12 cellular contexts compared by ENCODE assay signal in genomic region chr2:68403199-68403644, GRCh38. TPM values are rescaled to one million over a fixed set of nuclear protein-coding genes. Genes with fewer than 3 reads are reported as not detected.
DNase-seq lines count a peak whose midpoint lies in the region; ATAC-seq, FAIRE-seq and TF ChIP-seq lines count a peak whose summit lies in the region.
"Had no signal": no experiment of that assay in that cellular context is flagged by ENCODE, and none has a peak within 500 bp of the region (broad histone marks: within the 10 kb centered on the region; RNA-seq: fewer than 3 reads in every experiment).

No MANE protein-coding gene starts in this region.

- no peaks in the 10 kb centered on the region for H3K79me1 ChIP-seq in neuronal stem cell (ENCODE audit: low read depth, low read length)

- H3K36me3 Mint-ChIP-seq in activated naive CD4-positive, alpha-beta T cell treated with anti-CD3 and anti-CD28 coated beads, Interleukin-2, amount 10 ng/mL, durations not matched to agents 7 days and 5 days: peaks cover 1% of the 10 kb centered on the region

- H3K9me3 ChIP-seq in SJCRH30 (replicated peaks) (peaks cover 4% of the 10 kb centered on the region), neuronal stem cell (replicated peaks in 1 of 2; ENCODE audit: control insufficient read depth in 2 of 2, insufficient read depth in 1 of 2, low read depth in 1 of 2, low read length in 2 of 2) (peaks cover 0 to 4% of the 10 kb centered on the region in 2 donors)

- no peak overlapping the region for H4K8ac ChIP-seq in neuronal stem cell (ENCODE audit: low read depth, low read length)

- peaks cover 2% of the 10 kb centered on the region for H3K4me1 Mint-ChIP-seq in activated naive CD4-positive, alpha-beta T cell treated with anti-CD3 and anti-CD28 coated beads, Interleukin-2, amount 10 ng/mL, durations not matched to agents 7 days and 5 days

- no peaks in the 10 kb centered on the region; the same call in 1 of the 2 replicates for H3K27me3 ChIP-seq in SJCRH30
- H3K27me3 ChIP-seq in neuronal stem cell (ENCODE audit: control insufficient read depth in 3 of 3, insufficient read depth in 3 of 3, low read depth in 1 of 3, low read length in 3 of 3): no peaks in the 10 kb centered on the region

- no peak overlapping the region for H3K27ac Mint-ChIP-seq in activated naive CD4-positive, alpha-beta T cell treated with anti-CD3 and anti-CD28 coated beads, Interleukin-2, amount 10 ng/mL, durations not matched to agents 7 days and 5 days
- H3K27ac Mint-ChIP-seq: activated naive CD4-positive, alpha-beta T cell treated with anti-CD3 and anti-CD28 coated beads for 36 hours had no signal

- no peaks in the 10 kb centered on the region for H3K36me3 ChIP-seq in SJCRH30
- no peaks in the 10 kb centered on the region for H3K36me3 ChIP-seq in neuronal stem cell (replicated peaks in 1 of 2; ENCODE audit: control insufficient read depth in 2 of 2, insufficient read depth in 2 of 2, low read length in 2 of 2)

- peak; percentile 29 to 32 for DNase-seq in SJCRH30
- DNase-seq in neuronal stem cell (ENCODE audit: low spot score): no peak
- DNase-seq in urothelium cell line (ENCODE audit: low spot score): no peak
- DNase-seq in activated naive CD4-positive, alpha-beta T cell treated with anti-CD3 and anti-CD28 coated beads, Interleukin-2, amount 10 ng/mL, durations not matched to agents 7 days and 5 days: no peak
- DNase-seq: activated naive CD4-positive, alpha-beta T cell treated with anti-CD3 and anti-CD28 coated beads for 36 hours; islet precursor cell; NCI-H510A treated with DMSO at 0.1 percent for 48 hours had no signal

- no peak overlapping the region for H3K9ac ChIP-seq in neuronal stem cell (ENCODE audit: low read depth, low read length, poor library complexity)

- no peaks in the 10 kb centered on the region for H3K4me1 ChIP-seq in SJCRH30
- H3K4me1 ChIP-seq in neuronal stem cell (ENCODE audit: control insufficient read depth in 2 of 2, insufficient read depth in 1 of 2, low read depth in 1 of 2, low read length in 2 of 2): peaks cover 0 to 16% of the 10 kb centered on the region in 2 donors

- no peak overlapping the region for H4K91ac ChIP-seq in neuronal stem cell (ENCODE audit: low read depth, low read length, poor library complexity)

- H3K4me3 ChIP-seq in SJCRH30 (no peak overlapping the region), neuronal stem cell (ENCODE audit: low read length in 2 of 2) (no peak overlapping the region)

- no peak overlapping the region for H3K14ac ChIP-seq in neuronal stem cell (ENCODE audit: low read length)

- H2AFZ ChIP-seq in neuronal stem cell (ENCODE audit: low read length): peak overlapping the region; percentile 64

- no peak overlapping the region for H2AK5ac ChIP-seq in neuronal stem cell (ENCODE audit: low read depth, low read length)

- H2BK15ac ChIP-seq in neuronal stem cell (ENCODE audit: low read length): no peak overlapping the region

- H3K4ac ChIP-seq in neuronal stem cell (ENCODE audit: low read length): no peak overlapping the region

- no peak overlapping the region for H3K4me2 ChIP-seq in neuronal stem cell (ENCODE audit: insufficient read depth, low read length, poor library complexity, severe bottlenecking)

- peaks cover 60% of the 10 kb centered on the region for H3K27me3 Mint-ChIP-seq in activated naive CD4-positive, alpha-beta T cell treated with anti-CD3 and anti-CD28 coated beads, Interleukin-2, amount 10 ng/mL, durations not matched to agents 7 days and 5 days

- TF ChIP-seq POLR2A in GM18505 (IDR thresholded peaks at IDR 0.05; ENCODE audit: borderline replicate concordance, extremely low read depth, insufficient read depth, insufficient read length): no peak

- CTCF ChIA-PET in activated naive CD4-positive, alpha-beta T cell treated with anti-CD3 and anti-CD28 coated beads, Interleukin-2, amount 10 ng/mL, durations not matched to agents 7 days and 5 days (lab: Charles Lee): no interaction called here

- H3K18ac ChIP-seq in neuronal stem cell (ENCODE audit: low read length): no peak overlapping the region

- H2BK12ac ChIP-seq in neuronal stem cell (ENCODE audit: low read length): no peak overlapping the region

- H3K4me3 Mint-ChIP-seq in activated naive CD4-positive, alpha-beta T cell treated with anti-CD3 and anti-CD28 coated beads, Interleukin-2, amount 10 ng/mL, durations not matched to agents 7 days and 5 days: no peak overlapping the region
- H3K4me3 Mint-ChIP-seq: activated naive CD4-positive, alpha-beta T cell treated with anti-CD3 and anti-CD28 coated beads for 36 hours had no signal

- H2BK5ac ChIP-seq in neuronal stem cell (ENCODE audit: low read length): no peak overlapping the region

- no peak overlapping the region for H3K23ac ChIP-seq in neuronal stem cell (ENCODE audit: low read depth, low read length, poor library complexity)

- no CpG with 5 or more reads among the region's 4 CpGs for WGBS in neuronal stem cell (ENCODE audit: extremely low coverage in 2 of 2, insufficient read length in 2 of 2, insufficient replicate concordance in 1 of 2), 2 donors

- FAIRE-seq in urothelium cell line (lab: Jason Lieb, UNC): no peak
- FAIRE-seq: D721Med had no signal

- no peak overlapping the region for H3K27ac ChIP-seq in SJCRH30
- H3K27ac ChIP-seq in neuronal stem cell (replicated peaks; ENCODE audit: low read length): no peak overlapping the region

- ATAC-seq in GM18870 (IDR thresholded peaks at IDR 0.05; ENCODE audit: unreplicated experiment) (peak; percentile 55), HG02759 (IDR thresholded peaks at IDR 0.05; ENCODE audit: unreplicated experiment) (peak; percentile 93), GM18505 (IDR thresholded peaks at IDR 0.05; ENCODE audit: unreplicated experiment) (no peak)

- peaks cover 13% of the 10 kb centered on the region for H3K9me3 Mint-ChIP-seq in activated naive CD4-positive, alpha-beta T cell treated with anti-CD3 and anti-CD28 coated beads, Interleukin-2, amount 10 ng/mL, durations not matched to agents 7 days and 5 days

- H2BK120ac ChIP-seq in neuronal stem cell (ENCODE audit: low read depth, low read length): no peak overlapping the region

RNA-seq across cellular contexts. Expression of gene PLEK, which starts 38.1 kb away (rescaled TPM):
- total RNA-seq in SJCRH30 (2014; rRNA removed; shearing (Covaris generic)): 0.10 TPM in 1 of 2 replicates, not detected in the other
- polyA plus RNA-seq in neuronal stem cell (2013, experiment 1 of 2): 0.01 TPM
- 0.04 TPM for polyA plus RNA-seq in neuronal stem cell (2013, experiment 2 of 2)
- total RNA-seq: SK-MEL-5 had no signal

Comparison
In these comparisons a context has a peak if more than half of its experiments do, and no peak if none do; other contexts are left out.
1. DNase-seq: peak in SJCRH30 (2 of 2); none in neuronal stem cell (single experiment), urothelium cell line (single experiment) and activated naive CD4-positive, alpha-beta T cell treated with anti-CD3 and anti-CD28 coated beads, Interleukin-2, amount 10 ng/mL, durations not matched to agents 7 days and 5 days (single experiment).